25 cellular contexts compared by ENCODE assay signal in genomic region chr5:87034562-87034961, GRCh38.
DNase-seq lines count a peak whose midpoint lies in the region; ATAC-seq and FAIRE-seq lines count a peak whose summit lies in the region.
"Had no signal": no experiment of that assay in that cellular context is flagged by ENCODE, and none has a peak within 500 bp of the region (broad histone marks: within the 10 kb centered on the region; RNA-seq: fewer than 3 reads in every experiment).

No MANE protein-coding gene starts in this region.

- H3K9me3 Mint-ChIP-seq in effector memory CD8-positive, alpha-beta T cell: no peaks in the 10 kb centered on the region

- peak; percentile 67 for DNase-seq in Jurkat, Clone E6-1 (ENCODE audit: low read depth, low spot score)
- DNase-seq in effector memory CD8-positive, alpha-beta T cell: no peak
- DNase-seq in small intestine: peak; percentile 7
- DNase-seq in stimulated activated CD4-positive, alpha-beta T cell treated with anti-CD3 and anti-CD28 coated beads, Interleukin-2, amount 100 ng/mL, for 48 hours: no peak
- no peak for DNase-seq in NCI-H510A (lab: John Stamatoyannopoulos, UW)
- no peak for DNase-seq in activated CD8-positive, alpha-beta memory T cell treated with anti-CD3 and anti-CD28 coated beads, Interleukin-2, amount 50 U/mL, for 48 hours
- DNase-seq: 8988T; ACHN; BE2C; C1 segment of cervical spinal cord; CD4-positive, alpha-beta memory T cell; CD4-positive, CD25-positive, alpha-beta regulatory T cell; COR-L47; DMS 273 treated with DMSO at 0.1 percent for 48 hours; DMS153; DMS53; DMS79; GF-D8 had no signal

- H3K9me3 ChIP-seq in small intestine (ENCODE audit: control insufficient read depth, low read depth): no peaks in the 10 kb centered on the region
- H3K9me3 ChIP-seq: BE2C had no signal

- no peak overlapping the region for H3K4me3 Mint-ChIP-seq in effector memory CD8-positive, alpha-beta T cell
- H3K4me3 Mint-ChIP-seq: CD14-positive monocyte; CD4-positive, CD25-positive, alpha-beta regulatory T cell; CD8-positive, alpha-beta memory T cell had no signal

- ATAC-seq in effector memory CD8-positive, alpha-beta T cell (replicated peaks): peak; percentile 41

- H3K4me1 Mint-ChIP-seq in effector memory CD8-positive, alpha-beta T cell (ENCODE audit: low read depth in 2 of 2): peaks cover 14 to 20% of the 10 kb centered on the region in 2 donors

- H3K36me3 ChIP-seq in small intestine (ENCODE audit: control insufficient read depth in 2 of 2, insufficient read depth in 2 of 2, low read length in 2 of 2): no peaks in the 10 kb centered on the region
- H3K36me3 ChIP-seq: BE2C, BLaER1 had no signal

- 68 to 90% (median 70%) methylated on average over 2 of the region's 2 CpGs for WGBS in small intestine, 3 donors

- H3K36me3 Mint-ChIP-seq in effector memory CD8-positive, alpha-beta T cell (ENCODE audit: insufficient read depth): no peaks in the 10 kb centered on the region
- H3K36me3 Mint-ChIP-seq: CD14-positive monocyte; CD4-positive, alpha-beta memory T cell had no signal

- H3K27me3 Mint-ChIP-seq in effector memory CD8-positive, alpha-beta T cell: no peaks in the 10 kb centered on the region
- H3K27me3 Mint-ChIP-seq: CD4-positive, alpha-beta memory T cell; CD4-positive, CD25-positive, alpha-beta regulatory T cell; CD8-positive, alpha-beta memory T cell had no signal

- peak overlapping the region in 1 of 2 donors; percentile 42 for H3K27ac Mint-ChIP-seq in effector memory CD8-positive, alpha-beta T cell
- H3K27ac Mint-ChIP-seq: CD4-positive, CD25-positive, alpha-beta regulatory T cell had no signal

- no peaks in the 10 kb centered on the region for H3K27me3 ChIP-seq in small intestine (ENCODE audit: control insufficient read depth in 2 of 2, insufficient read depth in 2 of 2, low read length in 2 of 2)
- H3K27me3 ChIP-seq: BE2C, BLaER1 had no signal

- H3K4me3 ChIP-seq in Jurkat, Clone E6-1 (ENCODE audit: low read length): no peak overlapping the region
- no peak overlapping the region for H3K4me3 ChIP-seq in small intestine (ENCODE audit: low read depth in 1 of 2, low read length in 2 of 2)
- H3K4me3 ChIP-seq: BLaER1 had no signal

- no peak for FAIRE-seq in small intestine (lab: Jason Lieb, UNC)
- FAIRE-seq: A204.1, G401.6, GM12891, GM19239 had no signal

- H3K4me1 ChIP-seq in small intestine (ENCODE audit: control insufficient read depth in 2 of 2, insufficient read depth in 1 of 2, low read depth in 1 of 2, low read length in 1 of 2): no peaks in the 10 kb centered on the region
- H3K4me1 ChIP-seq: BE2C, BLaER1 had no signal

- H3K27ac ChIP-seq in small intestine (ENCODE audit: low read depth in 1 of 2, low read length in 1 of 2): no peak overlapping the region
- H3K27ac ChIP-seq: BLaER1 had no signal

Comparison
In these comparisons a context has a peak if more than half of its experiments do, and no peak if none do; other contexts are left out.
1. DNase-seq: peak in Jurkat, Clone E6-1 (single experiment) and small intestine (single experiment); none in effector memory CD8-positive, alpha-beta T cell (0 of 3), stimulated activated CD4-positive, alpha-beta T cell treated with anti-CD3 and anti-CD28 coated beads, Interleukin-2, amount 100 ng/mL, for 48 hours (0 of 2), NCI-H510A (single experiment) and activated CD8-positive, alpha-beta memory T cell treated with anti-CD3 and anti-CD28 coated beads, Interleukin-2, amount 50 U/mL, for 48 hours (single experiment).